In genomic region chr5:175840050-175840841, GRCh38 we compare ENCODE assay signal across 10 cellular contexts. TPM values are rescaled to one million over a fixed set of nuclear protein-coding genes. Genes with fewer than 3 reads are reported as not detected.
DNase-seq lines count a peak whose midpoint lies in the region; ATAC-seq and TF ChIP-seq lines count a peak whose summit lies in the region.
"Had no signal": no experiment of that assay in that cellular context is flagged by ENCODE, and none has a peak within 500 bp of the region (broad histone marks: within the 10 kb centered on the region; RNA-seq: fewer than 3 reads in every experiment).

No MANE protein-coding gene starts in this region.

- CTCF ChIA-PET in Caco-2 (lab: Charles Lee): interaction anchor here (0.6 to 0.9 kb wide), 3 partner anchors 43 to 110 kb away, joined by 3 to 6 read pairs (median 3); no protein-coding TSS in a partner anchor

- no peak overlapping the region for H3K27ac Mint-ChIP-seq in Caco-2 (ENCODE audit: unreplicated experiment)

- DNase-seq in AG09319 (ENCODE audit: extremely low read depth, low read depth) (no peak), GM19238 (ENCODE audit: insufficient read length, low spot score) (peak; percentile 27), amniotic epithelial cell (ENCODE audit: low read depth) (peak; percentile 7), left lobe of liver (ENCODE audit: low spot score) (no peak), NCI-H526 treated with DMSO at 0.1 percent for 48 hours (lab: John Stamatoyannopoulos, UW) (no peak), GM10266 (ENCODE audit: extremely low spot score) (no peak), Caco-2 (no peak)
- DNase-seq in activated CD4-positive, alpha-beta T cell treated with anti-CD3 and anti-CD28 coated beads for 4 hours: no peak
- DNase-seq: T1000 had no signal

- no peak overlapping the region for H3K4me3 ChIP-seq in Caco-2 (ENCODE audit: low read depth, low read length)

- POLR2A ChIA-PET in Caco-2 (lab: Charles Lee): interaction anchor here (0.6 kb wide), 1 partner anchor 527 kb away, joined by 3 read pairs; no protein-coding TSS in a partner anchor

- peak; percentile 85 for ATAC-seq in left lobe of liver

- H3K9me3 ChIP-seq in Caco-2: peaks cover 3% of the 10 kb centered on the region

- H3K4me3 Mint-ChIP-seq in Caco-2 (ENCODE audit: unreplicated experiment): no peak overlapping the region

- H3K4me1 ChIP-seq in Caco-2: no peaks in the 10 kb centered on the region

- peak; percentile 50 for TF ChIP-seq CTCF in AG09319 (IDR thresholded peaks at IDR 0.05; ENCODE audit: low read depth, low read length)
- no peak for TF ChIP-seq CTCF in GM10266 (IDR thresholded peaks at IDR 0.05; ENCODE audit: control insufficient read depth, insufficient read depth, low read depth, missing control alignments)
- TF ChIP-seq CTCF in Caco-2 (IDR thresholded peaks at IDR 0.05; ENCODE audit: insufficient read depth in 1 of 2, low read depth in 1 of 2, low read length in 1 of 2, severe bottlenecking in 1 of 2, unreplicated experiment in 1 of 2): peak in 1 of 2 experiments; percentile 35

- H3K4me1 Mint-ChIP-seq in Caco-2 (ENCODE audit: low read depth, unreplicated experiment): no peaks in the 10 kb centered on the region

- H3K9me3 Mint-ChIP-seq in Caco-2 (ENCODE audit: unreplicated experiment): no peaks in the 10 kb centered on the region

- H3K36me3 ChIP-seq in Caco-2 (ENCODE audit: control insufficient read depth, insufficient read depth, low read length): no peaks in the 10 kb centered on the region

- no TSS peak for BruUV-seq in Caco-2 (replicated peaks; lab: Mats Ljungman, UMichigan)

- H3K27me3 Mint-ChIP-seq in Caco-2 (ENCODE audit: insufficient read depth, unreplicated experiment): no peaks in the 10 kb centered on the region

- no peaks in the 10 kb centered on the region for H3K27me3 ChIP-seq in Caco-2 (replicated peaks; ENCODE audit: control insufficient read depth, insufficient read depth, low read length)

- H3K36me3 Mint-ChIP-seq in Caco-2 (ENCODE audit: insufficient read depth, unreplicated experiment): no peaks in the 10 kb centered on the region

- intact Hi-C loops in Caco-2 (cut with micrococcal nuclease; ENCODE audit: unreplicated experiment): no loop called here

RNA-seq across cellular contexts. Expression of gene CPLX2, which starts 31.1 kb away (rescaled TPM):
- not detected for total RNA-seq in left lobe of liver
- total RNA-seq in Caco-2 (2022): not detected in 2 replicates
- total RNA-seq: HT1080 had no signal

Comparison
In these comparisons a context has a peak if more than half of its experiments do, and no peak if none do; other contexts are left out.
1. DNase-seq: peak in GM19238 (single experiment) and amniotic epithelial cell (single experiment); none in AG09319 (single experiment), left lobe of liver (single experiment), NCI-H526 treated with DMSO at 0.1 percent for 48 hours (single experiment), activated CD4-positive, alpha-beta T cell treated with anti-CD3 and anti-CD28 coated beads for 4 hours (0 of 2), GM10266 (single experiment) and Caco-2 (0 of 2).